ENCODE assay signal across 38 cellular contexts in the genomic region with DNA sequence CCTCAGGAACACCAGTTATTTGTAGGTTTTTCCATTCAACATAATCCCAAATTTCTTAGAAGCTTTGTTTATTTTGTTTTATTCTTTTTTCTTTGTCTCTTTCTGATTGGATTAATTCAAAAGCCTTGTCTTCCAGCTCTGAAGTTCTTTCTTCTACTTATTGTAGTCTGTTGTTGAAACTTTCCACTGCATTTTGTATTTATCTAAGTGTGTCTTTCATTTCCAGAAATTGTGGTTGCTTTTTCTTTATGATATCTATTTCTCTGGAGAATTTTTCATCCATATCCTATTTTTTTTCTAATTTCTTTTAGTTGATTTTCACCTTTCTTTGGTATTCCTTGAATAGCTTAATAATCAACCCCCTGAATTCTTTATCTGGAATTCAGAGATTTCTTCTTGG. TPM values are rescaled to one million over a fixed set of nuclear protein-coding genes. Genes with fewer than 3 reads are reported as not detected.
"Had no signal": no experiment of that assay in that cellular context is flagged by ENCODE, and none has a peak within 500 bp of the region (broad histone marks: within the 10 kb centered on the region; RNA-seq: fewer than 3 reads in every experiment).

No MANE protein-coding gene starts in this region.

- H3K36me3 ChIP-seq: MG63 had no signal

- H3K4me3 ChIP-seq: MG63 had no signal

- DNase-seq: Karpas-422, Kasumi-1, MG63, MM.1S, MV-4-11, NCI-H1048, NCI-H1092, NCI-H1092 treated with DMSO at 0.1 percent for 48 hours, NCI-H1105, NCI-H1105 treated with DMSO at 0.1 percent for 48 hours, NCI-H1417, NCI-H1417 treated with DMSO at 0.1 percent for 48 hours, NCI-H1436, NCI-H1436 treated with DMSO at 0.1 percent for 48 hours, NCI-H146, NCI-H1694, NCI-H1694 treated with DMSO at 0.1 percent for 48 hours, NCI-H187, NCI-H187 treated with DMSO at 0.1 percent for 48 hours, NCI-H1930, NCI-H2029, NCI-H2029 treated with DMSO at 0.1 percent for 48 hours, NCI-H2081, NCI-H2081 treated with DMSO at 0.1 percent for 48 hours, NCI-H2107, NCI-H2171, NCI-H2171 treated with DMSO at 0.1 percent for 48 hours, NCI-H2227 treated with DMSO at 0.1 percent for 48 hours, NCI-H226, NCI-H345, NCI-H446, NCI-H446 treated with DMSO at 0.1 percent for 48 hours, NCI-H510A, NCI-H510A treated with DMSO at 0.1 percent for 48 hours, NCI-H524 had no signal

RNA-seq across cellular contexts. Expression of a gene that starts 58.5 kb away (rescaled TPM):
- total RNA-seq: LHCN-M2, M059J, MCF 10A had no signal
